In genomic region chr15:52100807-52101206, GRCh38 we compare ENCODE assay signal across 9 cellular contexts. TPM values are rescaled to one million over a fixed set of nuclear protein-coding genes. Genes with fewer than 3 reads are reported as not detected.
A peak's percentile ranks its signal among the peaks of the same experiment; 100 is the strongest.
DNase-seq lines count a peak whose midpoint lies in the region; ATAC-seq and TF ChIP-seq lines count a peak whose summit lies in the region.
"Had no signal": no experiment of that assay in that cellular context is flagged by ENCODE, and none has a peak within 500 bp of the region (broad histone marks: within the 10 kb centered on the region; RNA-seq: fewer than 3 reads in every experiment).

No MANE protein-coding gene starts in this region.

- peak; percentile 30 for DNase-seq in activated CD4-positive, alpha-beta T cell treated with anti-CD3 and anti-CD28 coated beads for 48 hours
- DNase-seq in activated CD4-positive, alpha-beta T cell treated with anti-CD3 and anti-CD28 coated beads for 1 hour: no peak
- DNase-seq in UCSD-AML1 (lab: John Stamatoyannopoulos, UW; ENCODE audit: unreplicated experiment): peak; percentile 32
- peak; percentile 66 for DNase-seq in hepatocyte (ENCODE audit: low spot score)
- DNase-seq in upper lobe of right lung: peak; percentile 84
- no peak for DNase-seq in NCI-H187 treated with DMSO at 0.1 percent for 48 hours (lab: John Stamatoyannopoulos, UW)
- DNase-seq in GM10248 (ENCODE audit: extremely low spot score): no peak

- H2AFZ ChIP-seq in hepatocyte: no peak overlapping the region

- H4K20me1 ChIP-seq in hepatocyte (ENCODE audit: insufficient read depth, poor library complexity, severe bottlenecking): no peaks in the 10 kb centered on the region

- H3K9me2 ChIP-seq in hepatocyte (replicated peaks; ENCODE audit: insufficient read depth): no peaks in the 10 kb centered on the region

- H3K27me3 ChIP-seq in hepatocyte (no peaks in the 10 kb centered on the region), upper lobe of right lung (no peaks in the 10 kb centered on the region)
- H3K27me3 ChIP-seq: vagina had no signal

- H3K9me3 ChIP-seq in hepatocyte (ENCODE audit: low read depth) (no peaks in the 10 kb centered on the region), upper lobe of right lung (no peaks in the 10 kb centered on the region)
- H3K9me3 ChIP-seq: vagina had no signal

- no peaks in the 10 kb centered on the region for H3K79me2 ChIP-seq in hepatocyte

- no peaks in the 10 kb centered on the region for H3K4me1 ChIP-seq in hepatocyte (ENCODE audit: insufficient read depth)
- H3K4me1 ChIP-seq in upper lobe of right lung: peaks cover 10% of the 10 kb centered on the region

- TF ChIP-seq CTCF in hepatocyte (IDR thresholded peaks at IDR 0.05; ENCODE audit: poor library complexity): no peak
- TF ChIP-seq CTCF in upper lobe of right lung (IDR thresholded peaks at IDR 0.05): no peak
- TF ChIP-seq CTCF in GM10248 (IDR thresholded peaks at IDR 0.05; ENCODE audit: control extremely low read depth, extremely low read depth, low read depth, missing control alignments): no peak

- intact Hi-C loops in upper lobe of right lung (cut with DNase I): no loop called here

- H3K4me2 ChIP-seq in hepatocyte: no peak overlapping the region

- CTCF ChIA-PET in GM10248 (lab: Yijun Ruan, JAX): interaction anchor here (1.1 to 5.6 kb wide), 4 partner anchors 14 to 108 kb away, joined by 3 to 46 read pairs (median 3); no protein-coding TSS in a partner anchor

- no peaks in the 10 kb centered on the region for H3K36me3 ChIP-seq in hepatocyte (replicated peaks; ENCODE audit: insufficient read depth, low read depth)
- no peaks in the 10 kb centered on the region for H3K36me3 ChIP-seq in upper lobe of right lung
- H3K36me3 ChIP-seq: vagina had no signal

- no peak for ATAC-seq in upper lobe of right lung
- ATAC-seq in HG03095 (IDR thresholded peaks at IDR 0.05; ENCODE audit: unreplicated experiment): no peak

- H3K27ac ChIP-seq in hepatocyte (no peak overlapping the region), upper lobe of right lung (no peak overlapping the region)
- H3K27ac ChIP-seq: vagina had no signal

- 76% methylated on average over 4 of the region's 4 CpGs for WGBS in hepatocyte (ENCODE audit: low lambda C conversion rate, missing lambda C conversion rate)

- POLR2A ChIA-PET in GM10248 (lab: Yijun Ruan, JAX): interaction anchor here (1.6 kb wide), 1 partner anchor 9 kb away, joined by 4 read pairs; no protein-coding TSS in a partner anchor

- H3K4me3 ChIP-seq in hepatocyte: no peak overlapping the region
- H3K4me3 ChIP-seq in upper lobe of right lung: no peak overlapping the region
- H3K4me3 ChIP-seq: vagina had no signal

RNA-seq across cellular contexts. Expression of gene BCL2L10, which starts 11.8 kb away (rescaled TPM):
- total RNA-seq in hepatocyte: 0.24 and 0.60 TPM in 2 replicates
- 0.24 and 0.80 TPM in 2 replicates for polyA plus RNA-seq in hepatocyte
- total RNA-seq in upper lobe of right lung: not detected

Comparison
In these comparisons a context has a peak if more than half of its experiments do, and no peak if none do; other contexts are left out.
1. DNase-seq: peak in activated CD4-positive, alpha-beta T cell treated with anti-CD3 and anti-CD28 coated beads for 48 hours (single experiment), UCSD-AML1 (single experiment), hepatocyte (single experiment) and upper lobe of right lung (single experiment); none in activated CD4-positive, alpha-beta T cell treated with anti-CD3 and anti-CD28 coated beads for 1 hour (single experiment), NCI-H187 treated with DMSO at 0.1 percent for 48 hours (single experiment) and GM10248 (single experiment).